13 cellular contexts compared by ENCODE assay signal in genomic region chr10:70256463-70256862, GRCh38. TPM values are rescaled to one million over a fixed set of nuclear protein-coding genes. Genes with fewer than 3 reads are reported as not detected.
"Had no signal": no experiment of that assay in that cellular context is flagged by ENCODE, and none has a peak within 500 bp of the region (broad histone marks: within the 10 kb centered on the region; RNA-seq: fewer than 3 reads in every experiment).

No MANE protein-coding gene starts in this region.

- H3K27ac Mint-ChIP-seq: activated T-helper 1 cell treated with anti-CD3 and anti-CD28 coated beads, Interleukin-12 subunit alpha, Interleukin-12 subunit beta, Interleukin-2, Interleukin-4 antibody, amounts not matched to agents 30 ng/mL and 10 ng/mL and 1 ng/mL, durations not matched to agents 14 hours and 24 hours and 36 hours had no signal

- ATAC-seq: activated CD4-positive, CD25-positive, alpha-beta regulatory T cell treated with anti-CD3 and anti-CD28 coated beads, Interleukin-2, amount 50 U/mL, for 24 hours had no signal

- H3K27me3 ChIP-seq: body of pancreas had no signal

- H3K4me3 ChIP-seq: body of pancreas, transverse colon had no signal

- H3K36me3 ChIP-seq: esophagus squamous epithelium, heart left ventricle, transverse colon had no signal

- DNase-seq: activated CD4-positive, alpha-beta T cell treated with anti-CD3 and anti-CD28 coated beads, Interleukin-2, amount 50 U/mL, for 48 hours; activated CD8-positive, alpha-beta memory T cell treated with anti-CD3 and anti-CD28 coated beads, Interleukin-2, amount 50 U/mL, for 4 hours; activated naive CD4-positive, alpha-beta T cell treated with Interleukin-2 at 50 U/mL for 16 hours; body of pancreas; dorsolateral prefrontal cortex; esophagus squamous epithelium; heart left ventricle; posterior cingulate gyrus had no signal

- H3K27ac ChIP-seq: body of pancreas, heart left ventricle had no signal

- H3K9me3 ChIP-seq: body of pancreas, esophagus squamous epithelium, transverse colon had no signal

RNA-seq across cellular contexts. Expression of gene NPFFR1, which starts 27.3 kb away (rescaled TPM):
- total RNA-seq: activated T-helper 1 cell treated with anti-CD3 and anti-CD28 coated beads, Interleukin-12 subunit alpha, Interleukin-12 subunit beta, Interleukin-2, Interleukin-4 antibody, amounts not matched to agents 30 ng/mL and 10 ng/mL and 1 ng/mL, durations not matched to agents 14 hours and 24 hours and 36 hours; body of pancreas; mesenteric fat pad had no signal
- polyA plus RNA-seq: heart left ventricle, liver had no signal
